35 cellular contexts compared by ENCODE assay signal in the genomic region with DNA sequence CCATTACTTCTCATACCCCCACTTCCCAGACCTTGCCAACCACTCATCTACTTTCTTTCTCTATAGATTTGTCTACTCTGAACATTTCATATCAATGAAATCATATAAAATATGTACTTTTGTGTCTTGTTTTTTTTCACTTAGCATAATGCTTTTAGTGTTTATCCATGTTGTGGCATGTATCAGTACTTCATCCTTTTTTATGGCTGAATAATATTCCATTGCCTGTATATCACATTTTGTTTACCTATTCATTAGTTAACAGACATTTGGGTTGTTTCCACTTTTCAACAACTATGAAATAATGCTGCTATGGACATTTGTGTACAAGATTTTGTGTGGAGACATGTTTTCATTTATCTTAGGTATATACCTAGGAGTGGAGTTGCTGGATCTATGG.
"Had no signal": no experiment of that assay in that cellular context is flagged by ENCODE, and none has a peak within 500 bp of the region (broad histone marks: within the 10 kb centered on the region; RNA-seq: fewer than 3 reads in every experiment).

No MANE protein-coding gene starts in this region.

- H3K4me3 ChIP-seq: ascending aorta, body of pancreas, breast epithelium had no signal

- H3K9me3 ChIP-seq: ascending aorta, body of pancreas had no signal

- H3K27ac ChIP-seq: ascending aorta, body of pancreas, brain microvascular endothelial cell, breast epithelium, WERI-Rb-1 had no signal

- DNase-seq: activated CD4-positive, alpha-beta memory T cell treated with anti-CD3 and anti-CD28 coated beads for 36 hours; activated CD4-positive, alpha-beta T cell treated with anti-CD3 and anti-CD28 coated beads for 1 hour; activated CD4-positive, alpha-beta T cell treated with anti-CD3 and anti-CD28 coated beads for 36 hours; activated CD4-positive, alpha-beta T cell treated with anti-CD3 and anti-CD28 coated beads for 48 hours; activated CD4-positive, alpha-beta T cell treated with anti-CD3 and anti-CD28 coated beads, Interleukin-2, amount 10 ng/mL, durations not matched to agents 7 days and 5 days; activated CD4-positive, alpha-beta T cell treated with anti-CD3 and anti-CD28 coated beads, Interleukin-2, amount 50 U/mL, for 4 hours; activated CD4-positive, CD25-positive, alpha-beta regulatory T cell; activated CD8-positive, alpha-beta memory T cell treated with anti-CD3 and anti-CD28 coated beads, Interleukin-2, amount 50 U/mL, for 4 hours; activated CD8-positive, alpha-beta T cell treated with anti-CD3 and anti-CD28 coated beads for 36 hours; activated effector memory CD4-positive, alpha-beta T cell treated with anti-CD3 and anti-CD28 coated beads, Interleukin-2, amount 50 U/mL, for 16 hours; activated gamma-delta T cell treated with Interleukin-2 at 50 U/mL for 16 hours; activated naive CD4-positive, alpha-beta T cell; activated naive CD4-positive, alpha-beta T cell treated with anti-CD3 and anti-CD28 coated beads for 36 hours; activated naive CD4-positive, alpha-beta T cell treated with anti-CD3 and anti-CD28 coated beads, Interleukin-2, amount 50 U/mL, for 16 hours; activated naive CD8-positive, alpha-beta T cell treated with anti-CD3 and anti-CD28 coated beads for 36 hours; activated T-cell treated with anti-CD3 and anti-CD28 coated beads for 4 hours; activated T-cell treated with anti-CD3 and anti-CD28 coated beads, Interleukin-2, amount 50 U/mL, for 1 hour; activated T-cell treated with anti-CD3 and anti-CD28 coated beads, Interleukin-2, amount 50 U/mL, for 4 hours; activated T-cell treated with anti-CD3 and anti-CD28 coated beads, Interleukin-2, amount 50 U/mL, for 72 hours; amygdala; anterior cingulate cortex; body of pancreas; brain microvascular endothelial cell; central memory CD4-positive, alpha-beta T cell; T-helper 1 cell; T-helper 2 cell; T-helper 9 cell; WERI-Rb-1 had no signal

- FAIRE-seq: TTC549 had no signal

- H3K4me1 ChIP-seq: ascending aorta, body of pancreas, breast epithelium had no signal

- ATAC-seq: activated CD4-positive, alpha-beta T cell treated with anti-CD3 and anti-CD28 coated beads for 36 hours; activated CD4-positive, CD25-positive, alpha-beta regulatory T cell treated with anti-CD3 and anti-CD28 coated beads, Interleukin-2, amount 50 U/mL, for 24 hours; activated CD8-positive, alpha-beta T cell treated with anti-CD3 and anti-CD28 coated beads for 36 hours; activated naive CD4-positive, alpha-beta T cell treated with anti-CD3 and anti-CD28 coated beads, Interleukin-2, amount 50 U/mL, for 72 hours; activated T-cell treated with anti-CD3 and anti-CD28 coated beads, Interleukin-2, amount 50 U/mL, for 4 hours; activated T-cell treated with anti-CD3 and anti-CD28 coated beads, Interleukin-2, amount 50 U/mL, for 72 hours; activated T-helper 17 cell treated with anti-CD3 and anti-CD28 coated beads, Interleukin-2, amount 50 U/mL, for 72 hours; body of pancreas; WTC11 had no signal
